Comparison of ENCODE assay signal across 14 cellular contexts in genomic region chr2:96580771-96581170, GRCh38. TPM values are rescaled to one million over a fixed set of nuclear protein-coding genes. Genes with fewer than 3 reads are reported as not detected.
A peak's percentile ranks its signal among the peaks of the same experiment; 100 is the strongest.
DNase-seq lines count a peak whose midpoint lies in the region; ATAC-seq, FAIRE-seq and TF ChIP-seq lines count a peak whose summit lies in the region.
"Had no signal": no experiment of that assay in that cellular context is flagged by ENCODE, and none has a peak within 500 bp of the region (broad histone marks: within the 10 kb centered on the region; RNA-seq: fewer than 3 reads in every experiment).

No MANE protein-coding gene starts in this region.

- no peaks in the 10 kb centered on the region for H3K27me3 ChIP-seq in astrocyte (ENCODE audit: insufficient read depth, low read length)
- H3K27me3 ChIP-seq: adrenal gland, esophagus squamous epithelium had no signal

- CTCF ChIA-PET in GM10248 (lab: Yijun Ruan, JAX), result interaction anchor here (1.7 to 4.3 kb wide), 3 partner anchors 14 to 47 kb away, joined by 3 to 25 read pairs (median 5); no protein-coding TSS in a partner anchor

- no peak overlapping the region for H3K4me2 ChIP-seq in astrocyte (ENCODE audit: low read length)

- TF ChIP-seq CTCF in GM10248 (IDR thresholded peaks at IDR 0.05; ENCODE audit: control extremely low read depth, extremely low read depth, low read depth, missing control alignments), result peak; percentile 39
- no peak for TF ChIP-seq CTCF in astrocyte (IDR thresholded peaks at IDR 0.05; ENCODE audit: insufficient read depth, low read depth, low read length)
- TF ChIP-seq CTCF in nephron progenitor cell (IDR thresholded peaks at IDR 0.05), result no peak

- H3K4me1 Mint-ChIP-seq in astrocyte (ENCODE audit: low read depth, unreplicated experiment), result peaks cover 6% of the 10 kb centered on the region
- H3K4me1 Mint-ChIP-seq in nephron progenitor cell, result no peaks in the 10 kb centered on the region

- H3K27ac Mint-ChIP-seq in astrocyte (ENCODE audit: unreplicated experiment), result no peak overlapping the region
- no peak overlapping the region for H3K27ac Mint-ChIP-seq in nephron progenitor cell

- ATAC-seq in GM21723 (IDR thresholded peaks at IDR 0.05; ENCODE audit: unreplicated experiment), result no peak
- ATAC-seq: lower lobe of right lung had no signal

- DNase-seq in GM10248 (ENCODE audit: extremely low spot score) (no peak), HuH-7 (ENCODE audit: low spot score) (peak; percentile 50), astrocyte (ENCODE audit: low read depth) (peak; percentile 22), nephron progenitor cell (peak; percentile 17), NCI-H446 treated with DMSO at 0.1 percent for 48 hours (lab: John Stamatoyannopoulos, UW) (no peak), activated T-cell treated with anti-CD3 and anti-CD28 coated beads for 4 hours (no peak)
- DNase-seq: activated CD4-positive, alpha-beta T cell treated with anti-CD3 and anti-CD28 coated beads, Interleukin-2, amount 50 U/mL, for 48 hours; esophagus squamous epithelium; GDM1; lower lobe of right lung; NCI-H1092 treated with DMSO at 0.1 percent for 48 hours had no signal

- H3K27me3 Mint-ChIP-seq in astrocyte (ENCODE audit: low read depth, unreplicated experiment) (no peaks in the 10 kb centered on the region), nephron progenitor cell (ENCODE audit: low read depth, poor library complexity) (peaks cover 3% of the 10 kb centered on the region)

- H3K4me3 Mint-ChIP-seq in astrocyte (ENCODE audit: unreplicated experiment) (no peak overlapping the region), nephron progenitor cell (no peak overlapping the region)

- no peak overlapping the region for H3K9ac ChIP-seq in astrocyte (ENCODE audit: low read length)

- no peak overlapping the region for H2AFZ ChIP-seq in astrocyte (ENCODE audit: low read depth, low read length)

- no peaks in the 10 kb centered on the region for H3K36me3 ChIP-seq in astrocyte (ENCODE audit: insufficient read depth, low read length)
- H3K36me3 ChIP-seq: adrenal gland had no signal

- H3K36me3 Mint-ChIP-seq in astrocyte (ENCODE audit: low read depth, unreplicated experiment) (peaks cover 5% of the 10 kb centered on the region), nephron progenitor cell (ENCODE audit: low read depth) (peaks cover 19% of the 10 kb centered on the region)

- H3K9me3 ChIP-seq in astrocyte (ENCODE audit: insufficient read depth, low read depth, low read length), result no peaks in the 10 kb centered on the region
- H3K9me3 ChIP-seq: adrenal gland, esophagus squamous epithelium, lower lobe of right lung had no signal

- no peaks in the 10 kb centered on the region for H3K79me2 ChIP-seq in astrocyte (ENCODE audit: insufficient read depth, low read length)

- no peak overlapping the region for H3K4me3 ChIP-seq in astrocyte (ENCODE audit: insufficient read depth, low read depth, low read length)
- H3K4me3 ChIP-seq: adrenal gland, esophagus squamous epithelium, lower lobe of right lung, SK-N-MC had no signal

- no peak overlapping the region for H3K27ac ChIP-seq in astrocyte (ENCODE audit: low read depth, low read length)
- H3K27ac ChIP-seq: adrenal gland, esophagus squamous epithelium, lower lobe of right lung, SK-N-MC had no signal

- POLR2A ChIA-PET in GM10248 (lab: Yijun Ruan, JAX), result no interaction called here

- FAIRE-seq in astrocyte (lab: Jason Lieb, UNC), result no peak

- H3K9me3 Mint-ChIP-seq in astrocyte (ENCODE audit: unreplicated experiment) (peaks cover 1% of the 10 kb centered on the region), nephron progenitor cell (no peaks in the 10 kb centered on the region)

- no peaks in the 10 kb centered on the region for H3K4me1 ChIP-seq in astrocyte (ENCODE audit: insufficient read depth, low read length)
- H3K4me1 ChIP-seq: adrenal gland, esophagus squamous epithelium, lower lobe of right lung had no signal

- H4K20me1 ChIP-seq in astrocyte (ENCODE audit: insufficient read depth, low read length), result no peaks in the 10 kb centered on the region

RNA-seq across cellular contexts. Expression of gene ARID5A, which starts 44.2 kb away (rescaled TPM):
- 11.3 and 11.8 TPM in 2 replicates for total RNA-seq in astrocyte

RNA-seq across cellular contexts. Expression of gene KANSL3, which starts 57.3 kb away (rescaled TPM):
- total RNA-seq in astrocyte, result 23.9 and 26.7 TPM in 2 replicates

Comparison
In these comparisons a context has a peak if more than half of its experiments do, and no peak if none do; other contexts are left out.
1. DNase-seq: peak in HuH-7 (single experiment), astrocyte (single experiment) and nephron progenitor cell (single experiment); none in GM10248 (single experiment), NCI-H446 treated with DMSO at 0.1 percent for 48 hours (single experiment) and activated T-cell treated with anti-CD3 and anti-CD28 coated beads for 4 hours (single experiment).